Comparison of ENCODE assay signal across 17 cellular contexts in the genomic region with DNA sequence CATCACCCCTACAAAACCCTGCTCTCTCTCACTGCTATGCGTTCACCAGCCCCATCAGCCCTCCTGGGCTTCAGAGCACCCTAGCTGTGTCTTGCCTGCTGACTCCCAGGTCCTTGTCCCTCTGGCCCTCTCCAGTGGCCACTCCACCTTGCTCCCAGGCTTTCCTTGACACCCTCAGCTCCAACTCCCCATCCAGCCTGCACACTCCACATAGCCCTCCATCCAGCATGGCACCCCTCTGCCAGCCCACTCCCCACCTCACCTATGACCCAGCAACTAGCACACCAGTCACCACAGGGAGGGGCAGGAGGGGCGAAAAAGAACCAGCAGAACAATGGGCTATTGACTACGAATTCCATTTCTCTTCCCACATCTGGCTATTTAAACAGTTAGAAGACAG.
DNase-seq lines count a peak whose midpoint lies in the region; ATAC-seq and TF ChIP-seq lines count a peak whose summit lies in the region.
"Had no signal": no experiment of that assay in that cellular context is flagged by ENCODE, and none has a peak within 500 bp of the region (broad histone marks: within the 10 kb centered on the region; RNA-seq: fewer than 3 reads in every experiment).

No MANE protein-coding gene starts in this region.

- H3K4me1 Mint-ChIP-seq in endodermal cell (peaks cover 7% of the 10 kb centered on the region), osteocyte (ENCODE audit: unreplicated experiment) (no peaks in the 10 kb centered on the region)
- H3K4me1 Mint-ChIP-seq in activated T-cell treated with anti-CD3 and anti-CD28 coated beads, Interleukin-2, amount 50 U/mL, for 72 hours (ENCODE audit: low read depth) = no peaks in the 10 kb centered on the region

- H3K27me3 ChIP-seq in endodermal cell (ENCODE audit: control insufficient read depth, insufficient read depth, low read length, poor library complexity, severe bottlenecking) = no peaks in the 10 kb centered on the region
- H3K27me3 ChIP-seq in spleen (replicated peaks in 1 of 7) = peaks cover 0 to 55% (median 6%) of the 10 kb centered on the region in 7 donors
- H3K27me3 ChIP-seq in adrenal gland = peaks cover 18% of the 10 kb centered on the region

- H3K9me3 ChIP-seq in endodermal cell (ENCODE audit: control insufficient read depth, low read length) = no peaks in the 10 kb centered on the region
- H3K9me3 ChIP-seq in spleen = peaks cover 0 to 9% (median 2%) of the 10 kb centered on the region in 8 donors
- no peaks in the 10 kb centered on the region for H3K9me3 ChIP-seq in adrenal gland (replicated peaks in 1 of 3)
- H3K9me3 ChIP-seq: A549, Caco-2 had no signal

- intact Hi-C loops in spleen (cut with DNase I; ENCODE audit: low total_unique reads) (no loop called here), adrenal gland (cut with DNase I) (no loop called here)

- H3K9me3 Mint-ChIP-seq in endodermal cell (peaks cover 4% of the 10 kb centered on the region), osteocyte (ENCODE audit: unreplicated experiment) (peaks cover 4% of the 10 kb centered on the region)
- no peaks in the 10 kb centered on the region for H3K9me3 Mint-ChIP-seq in activated T-cell treated with anti-CD3 and anti-CD28 coated beads, Interleukin-2, amount 50 U/mL, for 72 hours
- H3K9me3 Mint-ChIP-seq: CD4-positive, alpha-beta T cell; GM23338 had no signal

- no peaks in the 10 kb centered on the region for H3K36me3 Mint-ChIP-seq in endodermal cell (ENCODE audit: low read depth)
- H3K36me3 Mint-ChIP-seq in osteocyte (ENCODE audit: unreplicated experiment) = no peaks in the 10 kb centered on the region
- H3K36me3 Mint-ChIP-seq in activated T-cell treated with anti-CD3 and anti-CD28 coated beads, Interleukin-2, amount 50 U/mL, for 72 hours (ENCODE audit: insufficient read depth in 2 of 2) = no peaks in the 10 kb centered on the region

- H3K27ac Mint-ChIP-seq in endodermal cell = no peak overlapping the region
- no peak overlapping the region for H3K27ac Mint-ChIP-seq in osteocyte (ENCODE audit: unreplicated experiment)
- H3K27ac Mint-ChIP-seq in activated T-cell treated with anti-CD3 and anti-CD28 coated beads, Interleukin-2, amount 50 U/mL, for 72 hours = no peak overlapping the region
- H3K27ac Mint-ChIP-seq: CD4-positive, alpha-beta T cell; GM23338; HFFc6 had no signal

- no peak overlapping the region for H3K9ac ChIP-seq in endodermal cell (ENCODE audit: extremely low read depth, low read length, poor library complexity, severe bottlenecking)

- 80 to 85% methylated on average over 2 to 3 of the region's 3 CpGs for WGBS in endodermal cell (ENCODE audit: insufficient coverage in 1 of 2, insufficient read length in 1 of 2), 2 experiments
- 53 to 77% (median 67%) methylated on average over 3 of the region's 3 CpGs for WGBS in spleen, 5 donors
- WGBS in adrenal gland, 4 donors = 54 to 70% (median 59%) methylated on average over 3 of the region's 3 CpGs

- H3K27me3 Mint-ChIP-seq in endodermal cell (ENCODE audit: insufficient read depth) (peaks cover 8% of the 10 kb centered on the region), osteocyte (ENCODE audit: unreplicated experiment) (peaks cover 28% of the 10 kb centered on the region)
- H3K27me3 Mint-ChIP-seq in activated T-cell treated with anti-CD3 and anti-CD28 coated beads, Interleukin-2, amount 50 U/mL, for 72 hours (ENCODE audit: low read depth) = peaks cover 42% of the 10 kb centered on the region

- H3K4me1 ChIP-seq in endodermal cell (ENCODE audit: control insufficient read depth, insufficient read depth, low read length) (no peaks in the 10 kb centered on the region), spleen (no peaks in the 10 kb centered on the region), adrenal gland (replicated peaks in 1 of 2) (no peaks in the 10 kb centered on the region)
- H3K4me1 ChIP-seq: A549, Caco-2 had no signal

- H3K4me3 Mint-ChIP-seq in endodermal cell (no peak overlapping the region), osteocyte (ENCODE audit: unreplicated experiment) (no peak overlapping the region)
- no peak overlapping the region for H3K4me3 Mint-ChIP-seq in activated T-cell treated with anti-CD3 and anti-CD28 coated beads, Interleukin-2, amount 50 U/mL, for 72 hours
- H3K4me3 Mint-ChIP-seq: CD4-positive, alpha-beta T cell; GM23338; HFFc6 had no signal

- ATAC-seq in activated T-cell treated with anti-CD3 and anti-CD28 coated beads, Interleukin-2, amount 50 U/mL, for 72 hours (replicated peaks in 1 of 2) = no peak
- ATAC-seq: A549, GM23338, HCT116 had no signal

- H3K4me3 ChIP-seq in endodermal cell (ENCODE audit: low read length) (no peak overlapping the region), spleen (no peak overlapping the region), adrenal gland (no peak overlapping the region)
- H3K4me3 ChIP-seq: A549, GM23338 had no signal

- H3K27ac ChIP-seq in endodermal cell (ENCODE audit: low read depth, low read length) = no peak overlapping the region
- H3K27ac ChIP-seq in spleen = no peak overlapping the region
- no peak overlapping the region for H3K27ac ChIP-seq in adrenal gland
- H3K27ac ChIP-seq: 22Rv1, A549, C4-2B had no signal

- TF ChIP-seq POLR2A in spleen (IDR thresholded peaks at IDR 0.05) (no peak), adrenal gland (IDR thresholded peaks at IDR 0.05) (no peak), erythroblast (IDR thresholded peaks at IDR 0.05; ENCODE audit: low read length) (no peak)

- H3K36me3 ChIP-seq in endodermal cell (ENCODE audit: control insufficient read depth, insufficient read depth, low read length) (no peaks in the 10 kb centered on the region), spleen (no peaks in the 10 kb centered on the region), adrenal gland (replicated peaks in 1 of 2) (no peaks in the 10 kb centered on the region)

- DNase-seq in activated CD8-positive, alpha-beta memory T cell treated with anti-CD3 and anti-CD28 coated beads for 24 hours = peak; percentile 11
- no peak for DNase-seq in activated CD8-positive, alpha-beta memory T cell treated with anti-CD3 and anti-CD28 coated beads, Interleukin-2, amount 50 U/mL, for 4 hours
- DNase-seq in endodermal cell = peak; percentile 28
- DNase-seq in osteocyte (ENCODE audit: extremely low spot score, unreplicated experiment) = peak; percentile 60
- DNase-seq in spleen = peak; percentile 31
- DNase-seq in adrenal gland = no peak
- no peak for DNase-seq in erythroblast (lab: John Stamatoyannopoulos, UW)
- DNase-seq in activated T-cell treated with anti-CD3 and anti-CD28 coated beads, Interleukin-2, amount 50 U/mL, for 72 hours = no peak
- DNase-seq: AML-193; Caco-2; CD4-positive, alpha-beta T cell; HFFc6 had no signal

- TF ChIP-seq CTCF in endodermal cell (conservative IDR thresholded peaks at IDR 0.05) (no peak), osteocyte (IDR thresholded peaks at IDR 0.05) (no peak), spleen (IDR thresholded peaks at IDR 0.05 in 8 of 11, conservative IDR thresholded peaks at IDR 0.05 in 3 of 11) (no peak), adrenal gland (IDR thresholded peaks at IDR 0.05) (no peak)

Comparison
In these comparisons a context has a peak if more than half of its experiments do, and no peak if none do; other contexts are left out.
1. DNase-seq: peak in activated CD8-positive, alpha-beta memory T cell treated with anti-CD3 and anti-CD28 coated beads for 24 hours (single experiment), endodermal cell (single experiment), osteocyte (single experiment) and spleen (single experiment); none in activated CD8-positive, alpha-beta memory T cell treated with anti-CD3 and anti-CD28 coated beads, Interleukin-2, amount 50 U/mL, for 4 hours (single experiment), adrenal gland (0 of 7), erythroblast (0 of 2) and activated T-cell treated with anti-CD3 and anti-CD28 coated beads, Interleukin-2, amount 50 U/mL, for 72 hours (0 of 2).